ENCODE assay signal across 8 cellular contexts in genomic region chr17:81636505-81637288, GRCh38. TPM values are rescaled to one million over a fixed set of nuclear protein-coding genes. Genes with fewer than 3 reads are reported as not detected.
A peak's percentile ranks its signal among the peaks of the same experiment; 100 is the strongest.
DNase-seq lines count a peak whose midpoint lies in the region; ATAC-seq, FAIRE-seq and TF ChIP-seq lines count a peak whose summit lies in the region.

TSS of gene NPLOC4 (minus strand) at chr17:81637112. CDS start at chr17:81636930, 182 bp downstream.
TSS of gene TSPAN10 (plus strand) at chr17:81637196. CDS start at chr17:81642413, 5,217 bp downstream.

- DNase-seq in DMS 273 (lab: John Stamatoyannopoulos, UW; ENCODE audit: unreplicated experiment) (peak; percentile 95), KG1 (lab: John Stamatoyannopoulos, UW) (peak; percentile 35), RCC 7860 (ENCODE audit: low spot score) (peak; percentile 70), fibroblast of peridontal ligament (ENCODE audit: extremely low read depth) (peak; percentile 82), natural killer cell (peak; percentile 78)
- peak; percentile 54 to 83 (median 78) for DNase-seq in stimulated activated naive CD4-positive, alpha-beta T cell (lab: John Stamatoyannopoulos, UW)

- peaks cover 5% of the 10 kb centered on the region for H3K4me1 Mint-ChIP-seq in activated T-helper 17 cell treated with anti-CD3 and anti-CD28 coated beads, Interleukin-2, amount 50 U/mL, for 72 hours
- H3K4me1 Mint-ChIP-seq in natural killer cell = peaks cover 9 to 20% of the 10 kb centered on the region in 2 donors

- H3K36me3 Mint-ChIP-seq in activated T-helper 17 cell treated with anti-CD3 and anti-CD28 coated beads, Interleukin-2, amount 50 U/mL, for 72 hours (ENCODE audit: low read depth) = peaks cover 26% of the 10 kb centered on the region
- no peaks in the 10 kb centered on the region for H3K36me3 Mint-ChIP-seq in natural killer cell

- no peaks in the 10 kb centered on the region for H3K27me3 Mint-ChIP-seq in activated T-helper 17 cell treated with anti-CD3 and anti-CD28 coated beads, Interleukin-2, amount 50 U/mL, for 72 hours
- no peaks in the 10 kb centered on the region for H3K27me3 Mint-ChIP-seq in natural killer cell (ENCODE audit: low read depth in 2 of 2)

- TF ChIP-seq CTCF in natural killer cell (IDR thresholded peaks at IDR 0.05) = no peak

- H3K27ac Mint-ChIP-seq in activated T-helper 17 cell treated with anti-CD3 and anti-CD28 coated beads, Interleukin-2, amount 50 U/mL, for 72 hours = peak within 1 kb of the TSS; percentile 98
- H3K27ac Mint-ChIP-seq in natural killer cell = peak within 1 kb of the TSS; percentile 84 to 88

- intact Hi-C loops in natural killer cell (cut with micrococcal nuclease) = no loop called here

- ATAC-seq in GM21529 (IDR thresholded peaks at IDR 0.05; ENCODE audit: unreplicated experiment) = peak; percentile 76
- peak; percentile 93 for ATAC-seq in activated T-helper 17 cell treated with anti-CD3 and anti-CD28 coated beads, Interleukin-2, amount 50 U/mL, for 72 hours (replicated peaks)
- peak; percentile 90 to 93 (median 92) for ATAC-seq in natural killer cell

- H3K4me3 Mint-ChIP-seq in activated T-helper 17 cell treated with anti-CD3 and anti-CD28 coated beads, Interleukin-2, amount 50 U/mL, for 72 hours = peak within 1 kb of the TSS; percentile 99
- H3K4me3 Mint-ChIP-seq in natural killer cell = peak within 1 kb of the TSS; percentile 96

- H3K9me3 Mint-ChIP-seq in activated T-helper 17 cell treated with anti-CD3 and anti-CD28 coated beads, Interleukin-2, amount 50 U/mL, for 72 hours = no peaks in the 10 kb centered on the region
- no peaks in the 10 kb centered on the region for H3K9me3 Mint-ChIP-seq in natural killer cell

- no peak for FAIRE-seq in RCC 7860 (lab: Jason Lieb, UNC)

RNA-seq across cellular contexts. Expression of gene NPLOC4, which starts in this region (rescaled TPM):
- total RNA-seq in activated T-helper 17 cell treated with anti-CD3 and anti-CD28 coated beads, Interleukin-2, amount 50 U/mL, for 72 hours = 100 to 1,000 TPM; 101 to 103 TPM
- total RNA-seq in natural killer cell = 100 to 1,000 TPM in 1 of 3 donors, 10 to 100 TPM in 2; 96.2 to 117 (median 99.1) TPM

RNA-seq across cellular contexts. Expression of gene TSPAN10, which starts in this region (rescaled TPM):
- total RNA-seq in activated T-helper 17 cell treated with anti-CD3 and anti-CD28 coated beads, Interleukin-2, amount 50 U/mL, for 72 hours = 1 to 10 TPM in 1 of 2 donors, under 1 TPM in 1; 0.30 to 1.4 TPM
- under 1 TPM; 0.24 to 0.35 (median 0.29) TPM for total RNA-seq in natural killer cell

Comparison
In these comparisons a context has a peak if more than half of its experiments do, and no peak if none do; other contexts are left out.
1. Peak in every context shown above with its lines: DNase-seq and ATAC-seq.
2. DNase-seq: peak in every context shown above with its lines; median percentile 95 in DMS 273; 82 in fibroblast of peridontal ligament; 78 in natural killer cell; 78 in stimulated activated naive CD4-positive, alpha-beta T cell; 70 in RCC 7860; 35 in KG1.